Comparison of ENCODE assay signal across 27 cellular contexts in the genomic region with DNA sequence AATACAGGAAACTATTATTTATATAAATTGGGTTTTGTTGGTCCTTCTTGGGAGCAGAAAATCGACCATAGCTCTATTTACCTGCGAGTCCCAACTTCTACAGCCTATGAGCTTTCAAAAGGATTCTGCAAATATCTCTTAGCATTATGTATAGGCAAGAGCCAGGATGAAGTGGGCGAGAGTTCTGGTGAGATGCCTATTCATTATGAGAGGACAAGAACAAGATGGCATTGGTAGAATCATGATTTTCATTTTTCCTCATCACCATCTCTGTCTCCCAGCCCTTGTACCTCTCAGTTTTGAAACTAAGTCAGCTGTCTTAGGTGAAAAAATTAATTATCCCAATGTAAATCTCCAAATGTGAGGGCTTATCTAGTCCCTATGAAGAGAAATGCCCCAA. TPM values are rescaled to one million over a fixed set of nuclear protein-coding genes. Genes with fewer than 3 reads are reported as not detected.
DNase-seq lines count a peak whose midpoint lies in the region; ATAC-seq, FAIRE-seq and TF ChIP-seq lines count a peak whose summit lies in the region.
"Had no signal": no experiment of that assay in that cellular context is flagged by ENCODE, and none has a peak within 500 bp of the region (broad histone marks: within the 10 kb centered on the region; RNA-seq: fewer than 3 reads in every experiment).

No MANE protein-coding gene starts in this region.

- no peaks in the 10 kb centered on the region for H4K20me1 ChIP-seq in HepG2 (ENCODE audit: insufficient read depth, low read length)

- H3K4me1 Mint-ChIP-seq in activated T-cell treated with anti-CD3 and anti-CD28 coated beads, Interleukin-2, amount 50 U/mL, for 4 hours (ENCODE audit: low read depth), result peaks cover 67% of the 10 kb centered on the region
- peaks cover 40 to 74% (median 55%) of the 10 kb centered on the region in 4 donors for H3K4me1 Mint-ChIP-seq in CD4-positive, alpha-beta memory T cell
- peaks cover 58% of the 10 kb centered on the region for H3K4me1 Mint-ChIP-seq in activated T-helper 2 cell treated with anti-CD3 and anti-CD28 coated beads, Interferon-gamma antibody, Interleukin-2, Interleukin-4, amounts not matched to agents 10 μg/mL and 5 μg/mL and 100 μg/mL, durations not matched to agents 14 hours and 24 hours and 36 hours (ENCODE audit: low read depth)
- peaks cover 50 to 53% of the 10 kb centered on the region in 2 donors for H3K4me1 Mint-ChIP-seq in natural killer cell treated with Interleukin-12 subunit alpha and Interleukin-12 subunit beta and Interleukin-15 and Interleukin-18, amount 100 ng/mL, for 72 hours (ENCODE audit: low read depth in 2 of 2)

- no peak overlapping the region for H3K4me3 Mint-ChIP-seq in activated T-cell treated with anti-CD3 and anti-CD28 coated beads, Interleukin-2, amount 50 U/mL, for 4 hours
- H3K4me3 Mint-ChIP-seq in CD4-positive, alpha-beta memory T cell, result peak overlapping the region in 2 of 8 donors; percentile 20 to 36
- no peak overlapping the region for H3K4me3 Mint-ChIP-seq in activated T-helper 2 cell treated with anti-CD3 and anti-CD28 coated beads, Interferon-gamma antibody, Interleukin-2, Interleukin-4, amounts not matched to agents 10 μg/mL and 5 μg/mL and 100 μg/mL, durations not matched to agents 14 hours and 24 hours and 36 hours (ENCODE audit: low read depth)
- H3K4me3 Mint-ChIP-seq in natural killer cell treated with Interleukin-12 subunit alpha and Interleukin-12 subunit beta and Interleukin-15 and Interleukin-18, amount 100 ng/mL, for 72 hours, result peak overlapping the region; percentile 70
- H3K4me3 Mint-ChIP-seq: T-helper 1 cell treated with Interleukin-12 subunit alpha and Interleukin-12 subunit beta and Interleukin-4 antibody, amounts not matched to agents 30 μg/mL and 1 μg/mL, for 36 hours had no signal

- DNase-seq in activated T-cell treated with anti-CD3 and anti-CD28 coated beads, Interleukin-2, amount 50 U/mL, for 4 hours, result no peak
- DNase-seq in activated T-cell treated with anti-CD3 and anti-CD28 coated beads, Interleukin-2, amount 50 U/mL, for 1 hour, result no peak
- DNase-seq in CD4-positive, alpha-beta memory T cell, result no peak
- DNase-seq in activated T-helper 2 cell treated with anti-CD3 and anti-CD28 coated beads, Interferon-gamma antibody, Interleukin-2, Interleukin-4, amounts not matched to agents 10 μg/mL and 5 μg/mL and 100 μg/mL, durations not matched to agents 14 hours and 24 hours and 36 hours (ENCODE audit: low spot score), result no peak
- DNase-seq in natural killer cell treated with Interleukin-12 subunit alpha and Interleukin-12 subunit beta and Interleukin-15 and Interleukin-18, amount 100 ng/mL, for 72 hours (ENCODE audit: low spot score), result no peak
- DNase-seq in HepG2 (ENCODE audit: low spot score) (no peak), Ammon's horn (ENCODE audit: low spot score) (no peak), RPMI8226 (no peak)
- DNase-seq: amygdala; colonic mucosa; DMS 273 treated with DMSO at 0.1 percent for 48 hours; effector memory CD4-positive, alpha-beta T cell; foreskin keratinocyte; HCEC 1CT; heart right ventricle; NCI-H1092 treated with DMSO at 0.1 percent for 48 hours; NCI-H1930; NCI-H226; NCI-H748 treated with DMSO at 0.1 percent for 48 hours; occipital lobe; stimulated activated CD4-positive, alpha-beta T cell treated with anti-CD3 and anti-CD28 coated beads, Interleukin-2, amount 100 ng/mL, for 24 hours had no signal

- intact Hi-C loops in CD4-positive, alpha-beta memory T cell (cut with micrococcal nuclease), result no loop called here
- intact Hi-C loops in activated T-helper 2 cell treated with anti-CD3 and anti-CD28 coated beads, Interferon-gamma antibody, Interleukin-2, Interleukin-4, amounts not matched to agents 10 μg/mL and 5 μg/mL and 100 μg/mL, durations not matched to agents 14 hours and 24 hours and 36 hours (cut with micrococcal nuclease), result loop anchor here (1.0 to 10.0 kb wide), 2 partner anchors 24 to 62 kb away; no protein-coding TSS in a partner anchor
- intact Hi-C loops in HepG2 (cut with micrococcal nuclease; ENCODE audit: unreplicated experiment), result no loop called here

- peaks cover 87% of the 10 kb centered on the region for H3K36me3 ChIP-seq in CD4-positive, alpha-beta memory T cell (ENCODE audit: insufficient read depth, low read length)
- no peaks in the 10 kb centered on the region for H3K36me3 ChIP-seq in HepG2 (replicated peaks in 1 of 2; ENCODE audit: control insufficient read depth in 1 of 2, insufficient read depth in 2 of 2, low read length in 2 of 2)
- H3K36me3 ChIP-seq: breast epithelium, colonic mucosa had no signal

- TF ChIP-seq EP300 in HepG2 (IDR thresholded peaks at IDR 0.05; ENCODE audit: low read depth in 2 of 2, low read length in 2 of 2) (no peak), HepG2 (CRISPR knock-in tag; IDR thresholded peaks at IDR 0.05; ENCODE audit: borderline replicate concordance) (no peak)

- H3K27ac ChIP-seq in CD4-positive, alpha-beta memory T cell (ENCODE audit: low read depth, low read length), result peak overlapping the region; percentile 40
- H3K27ac ChIP-seq in HepG2 (ENCODE audit: extremely low read length, insufficient read depth, low read length), result no peak overlapping the region
- H3K27ac ChIP-seq: breast epithelium, C4-2B, colonic mucosa, foreskin keratinocyte had no signal

- no peak for TF ChIP-seq POLR2A in HepG2 (IDR thresholded peaks at IDR 0.05; ENCODE audit: insufficient read depth in 1 of 2, low read depth in 2 of 2, low read length in 2 of 2)

- H3K9me3 ChIP-seq in CD4-positive, alpha-beta memory T cell (ENCODE audit: control insufficient read depth in 1 of 2, low read length in 2 of 2), result no peaks in the 10 kb centered on the region
- no peaks in the 10 kb centered on the region for H3K9me3 ChIP-seq in HepG2 (ENCODE audit: low read length)
- H3K9me3 ChIP-seq: breast epithelium, colonic mucosa, heart right ventricle, tibial nerve had no signal

- H3K27me3 Mint-ChIP-seq in activated T-cell treated with anti-CD3 and anti-CD28 coated beads, Interleukin-2, amount 50 U/mL, for 4 hours (ENCODE audit: low read depth), result no peaks in the 10 kb centered on the region
- no peaks in the 10 kb centered on the region for H3K27me3 Mint-ChIP-seq in CD4-positive, alpha-beta memory T cell
- no peaks in the 10 kb centered on the region for H3K27me3 Mint-ChIP-seq in activated T-helper 2 cell treated with anti-CD3 and anti-CD28 coated beads, Interferon-gamma antibody, Interleukin-2, Interleukin-4, amounts not matched to agents 10 μg/mL and 5 μg/mL and 100 μg/mL, durations not matched to agents 14 hours and 24 hours and 36 hours (ENCODE audit: low read depth)
- no peaks in the 10 kb centered on the region for H3K27me3 Mint-ChIP-seq in natural killer cell treated with Interleukin-12 subunit alpha and Interleukin-12 subunit beta and Interleukin-15 and Interleukin-18, amount 100 ng/mL, for 72 hours

- no peak overlapping the region for H2AFZ ChIP-seq in HepG2 (ENCODE audit: low read length)

- in situ Hi-C loops in HepG2 (cut with HindIII; ENCODE audit: extremely low pct_ligation_motif_present, low pct_unique_long_range_greater_than_20kb), result no loop called here

- TF ChIP-seq RAD21 in HepG2 (CRISPR knock-in tag; IDR thresholded peaks at IDR 0.05), result no peak

- POLR2A ChIA-PET in CD4-positive, alpha-beta memory T cell (lab: Charles Lee; ENCODE audit: partially characterized antibody), result interaction anchor here (1.0 to 15.2 kb wide), 2 partner anchors 25 to 79 kb away, joined by 3 to 256 read pairs; a partner anchor contains a TSS
- POLR2A ChIA-PET in HepG2 (lab: Yijun Ruan, JAX), result no interaction called here

- no peak overlapping the region for H3K9ac ChIP-seq in HepG2 (ENCODE audit: insufficient read depth, low read depth, low read length)

- BruUV-seq in HepG2 (replicated peaks; lab: Mats Ljungman, UMichigan), result no TSS peak

- peaks cover 66% of the 10 kb centered on the region for H3K4me1 ChIP-seq in CD4-positive, alpha-beta memory T cell (ENCODE audit: insufficient read depth, low read length)
- H3K4me1 ChIP-seq in HepG2 (ENCODE audit: insufficient read depth, low read length), result no peaks in the 10 kb centered on the region
- H3K4me1 ChIP-seq: breast epithelium, colonic mucosa had no signal

- peak; percentile 64 to 76 for ATAC-seq in activated T-cell treated with anti-CD3 and anti-CD28 coated beads, Interleukin-2, amount 50 U/mL, for 4 hours
- peak in 1 of 2 donors; percentile 65 for ATAC-seq in natural killer cell treated with Interleukin-12 subunit alpha and Interleukin-12 subunit beta and Interleukin-15 and Interleukin-18, amount 100 ng/mL, for 72 hours
- ATAC-seq in HepG2, result no peak
- ATAC-seq: esophagus mucosa, foreskin keratinocyte had no signal

- H3K27ac Mint-ChIP-seq in CD4-positive, alpha-beta memory T cell, result peak overlapping the region in 4 of 7 donors; percentile 50 to 87 (median 78)
- H3K27ac Mint-ChIP-seq in activated T-helper 2 cell treated with anti-CD3 and anti-CD28 coated beads, Interferon-gamma antibody, Interleukin-2, Interleukin-4, amounts not matched to agents 10 μg/mL and 5 μg/mL and 100 μg/mL, durations not matched to agents 14 hours and 24 hours and 36 hours, result peak overlapping the region; percentile 60
- peak overlapping the region; percentile 86 to 91 for H3K27ac Mint-ChIP-seq in natural killer cell treated with Interleukin-12 subunit alpha and Interleukin-12 subunit beta and Interleukin-15 and Interleukin-18, amount 100 ng/mL, for 72 hours

- CTCF ChIA-PET in CD4-positive, alpha-beta memory T cell (lab: Charles Lee; ENCODE audit: partially characterized antibody), result interaction anchor here (0.9 to 26.1 kb wide), 5 partner anchors 9 to 115 kb away, joined by 3 to 430 read pairs (median 19); a partner anchor contains a TSS
- CTCF ChIA-PET in HepG2 (lab: Yijun Ruan, JAX; ENCODE audit: low intra/inter-chr PET ratio, low total read pairs), result no interaction called here

- no peaks in the 10 kb centered on the region for H3K79me2 ChIP-seq in HepG2 (ENCODE audit: insufficient read depth, low read length)

- peaks cover 47% of the 10 kb centered on the region for H3K36me3 Mint-ChIP-seq in activated T-cell treated with anti-CD3 and anti-CD28 coated beads, Interleukin-2, amount 50 U/mL, for 4 hours (ENCODE audit: insufficient read depth)
- H3K36me3 Mint-ChIP-seq in CD4-positive, alpha-beta memory T cell, result peaks cover 59 to 89% of the 10 kb centered on the region in 2 donors
- H3K36me3 Mint-ChIP-seq in activated T-helper 2 cell treated with anti-CD3 and anti-CD28 coated beads, Interferon-gamma antibody, Interleukin-2, Interleukin-4, amounts not matched to agents 10 μg/mL and 5 μg/mL and 100 μg/mL, durations not matched to agents 14 hours and 24 hours and 36 hours (ENCODE audit: low read depth), result peaks cover 91% of the 10 kb centered on the region
- H3K36me3 Mint-ChIP-seq in natural killer cell treated with Interleukin-12 subunit alpha and Interleukin-12 subunit beta and Interleukin-15 and Interleukin-18, amount 100 ng/mL, for 72 hours, result peaks cover 37% of the 10 kb centered on the region

- TF ChIP-seq CTCF in HepG2 (CRISPR knock-in tag; IDR thresholded peaks at IDR 0.05), result no peak

- no peak overlapping the region for H3K4me2 ChIP-seq in HepG2 (ENCODE audit: low read depth, low read length)

- WGBS in HepG2 (ENCODE audit: low lambda C conversion rate), result 3% methylated on average over 3 of the region's 3 CpGs

- no peak for FAIRE-seq in HepG2 (lab: Jason Lieb, UNC)
- FAIRE-seq: GM19239 had no signal

- no peak overlapping the region for H3K4me3 ChIP-seq in CD4-positive, alpha-beta memory T cell (ENCODE audit: low read length in 2 of 2)
- no peak overlapping the region for H3K4me3 ChIP-seq in HepG2 (replicated peaks in 1 of 3; ENCODE audit: insufficient read depth in 1 of 3, low read depth in 2 of 3, low read length in 3 of 3)
- H3K4me3 ChIP-seq: breast epithelium, colonic mucosa, heart right ventricle, tibial nerve had no signal

- H3K9me3 Mint-ChIP-seq in activated T-cell treated with anti-CD3 and anti-CD28 coated beads, Interleukin-2, amount 50 U/mL, for 4 hours, result no peaks in the 10 kb centered on the region
- no peaks in the 10 kb centered on the region for H3K9me3 Mint-ChIP-seq in CD4-positive, alpha-beta memory T cell
- H3K9me3 Mint-ChIP-seq in activated T-helper 2 cell treated with anti-CD3 and anti-CD28 coated beads, Interferon-gamma antibody, Interleukin-2, Interleukin-4, amounts not matched to agents 10 μg/mL and 5 μg/mL and 100 μg/mL, durations not matched to agents 14 hours and 24 hours and 36 hours, result no peaks in the 10 kb centered on the region
- H3K9me3 Mint-ChIP-seq in natural killer cell treated with Interleukin-12 subunit alpha and Interleukin-12 subunit beta and Interleukin-15 and Interleukin-18, amount 100 ng/mL, for 72 hours, result no peaks in the 10 kb centered on the region
- H3K9me3 Mint-ChIP-seq: T-helper 1 cell treated with Interleukin-12 subunit alpha and Interleukin-12 subunit beta and Interleukin-4 antibody, amounts not matched to agents 30 μg/mL and 1 μg/mL, for 36 hours had no signal

- no peaks in the 10 kb centered on the region for H3K27me3 ChIP-seq in CD4-positive, alpha-beta memory T cell (ENCODE audit: insufficient read depth, low read length)
- H3K27me3 ChIP-seq in HepG2 (ENCODE audit: control insufficient read depth in 1 of 2, insufficient read depth in 2 of 2, low read length in 2 of 2), result peaks cover 0 to 4% of the 10 kb centered on the region in 2 experiments; a peak in 1 of 5 replicates
- H3K27me3 ChIP-seq: breast epithelium, colonic mucosa, foreskin keratinocyte, heart right ventricle, tibial nerve had no signal

RNA-seq across cellular contexts. Expression of a gene that starts 25.0 kb away (rescaled TPM):
- 100 to 1,000 TPM in 2 of 3 donors, 10 to 100 TPM in 1; 95.1 to 122 (median 101) TPM for total RNA-seq in activated T-cell treated with anti-CD3 and anti-CD28 coated beads, Interleukin-2, amount 50 U/mL, for 4 hours
- total RNA-seq in CD4-positive, alpha-beta memory T cell, result 100 to 1,000 TPM; 483 to 484 TPM
- polyA plus RNA-seq in CD4-positive, alpha-beta memory T cell, result 100 to 1,000 TPM in 1 of 2 donors, 10 to 100 TPM in 1; 79.2 to 169 TPM
- 281 and 287 TPM in 2 replicates for total RNA-seq in activated T-helper 2 cell treated with anti-CD3 and anti-CD28 coated beads, Interferon-gamma antibody, Interleukin-2, Interleukin-4, amounts not matched to agents 10 μg/mL and 5 μg/mL and 100 μg/mL, durations not matched to agents 14 hours and 24 hours and 36 hours
- total RNA-seq in natural killer cell treated with Interleukin-12 subunit alpha and Interleukin-12 subunit beta and Interleukin-15 and Interleukin-18, amount 100 ng/mL, for 72 hours, result 100 to 1,000 TPM; 284 to 319 TPM
- not detected in 2 replicates for total RNA-seq in HepG2 (2016; rRNA removed; fragmentation: Illumina TruSeq; extraction: Trizol)
- not detected in 2 replicates for total RNA-seq in HepG2 (2016; cell fraction: cytosol; rRNA removed; fragmentation: Illumina TruSeq; extraction: Trizol; ENCODE audit: low read depth)
- total RNA-seq in HepG2 (2016; cell fraction: insoluble cytoplasmic fraction; rRNA removed; fragmentation: Illumina TruSeq; extraction: Trizol), result not detected in 2 replicates
- total RNA-seq in HepG2 (2016; cell fraction: membrane; rRNA removed; fragmentation: Illumina TruSeq; extraction: Trizol), result not detected in 2 replicates
- total RNA-seq in HepG2 (2016; cell fraction: nucleus; rRNA removed; fragmentation: Illumina TruSeq; extraction: Trizol), result not detected in 2 replicates
- polyA plus RNA-seq in HepG2 (2011; rRNA removed), result 0.01 TPM in 1 of 2 replicates, not detected in the other
- polyA plus RNA-seq in HepG2 (2011; cell fraction: cytosol; rRNA removed), result 0.04 TPM in 1 of 2 replicates, not detected in the other
- polyA plus RNA-seq in HepG2 (2011; cell fraction: nucleus; rRNA removed), result 0.03 TPM in 1 of 2 replicates, not detected in the other
- not detected in 2 replicates for polyA plus RNA-seq in HepG2 (2012)
- polyA plus RNA-seq in HepG2 (2016; cell fraction: cytosol; fragmentation: Illumina TruSeq; extraction: Trizol; ENCODE audit: low read depth), result not detected in 2 replicates
- not detected in 2 replicates for polyA plus RNA-seq in HepG2 (2016; cell fraction: insoluble cytoplasmic fraction; fragmentation: Illumina TruSeq; extraction: Trizol; ENCODE audit: low read depth)
- polyA plus RNA-seq in HepG2 (2016; cell fraction: membrane; fragmentation: Illumina TruSeq; extraction: Trizol; ENCODE audit: low read depth), result not detected in 2 replicates
- polyA plus RNA-seq in HepG2 (2016; cell fraction: nucleus; fragmentation: Illumina TruSeq; extraction: Trizol; ENCODE audit: insufficient read depth, low read depth), result not detected in 2 replicates
- polyA minus RNA-seq in HepG2 (2011; rRNA and poly(A)+ RNA removed; ENCODE audit: low replicate concordance), result 0.16 TPM in 1 of 2 replicates, not detected in the other
- polyA minus RNA-seq in HepG2 (2011; cell fraction: cytosol; rRNA and poly(A)+ RNA removed), result not detected in 2 replicates
- polyA minus RNA-seq in HepG2 (2011; cell fraction: nucleus; rRNA and poly(A)+ RNA removed), result not detected in 2 replicates

Comparison
In these comparisons a context has a peak if more than half of its experiments do, and no peak if none do; other contexts are left out.
1. RNA of a gene that starts 25.0 kb away (total RNA-seq): 483 to 484 TPM in CD4-positive, alpha-beta memory T cell, 284 to 319 TPM in natural killer cell treated with Interleukin-12 subunit alpha and Interleukin-12 subunit beta and Interleukin-15 and Interleukin-18, amount 100 ng/mL, for 72 hours, 281 to 287 TPM in activated T-helper 2 cell treated with anti-CD3 and anti-CD28 coated beads, Interferon-gamma antibody, Interleukin-2, Interleukin-4, amounts not matched to agents 10 μg/mL and 5 μg/mL and 100 μg/mL, durations not matched to agents 14 hours and 24 hours and 36 hours and 95.1 to 122 TPM in activated T-cell treated with anti-CD3 and anti-CD28 coated beads, Interleukin-2, amount 50 U/mL, for 4 hours; not detected in HepG2; every median in the first group is over 10 times any median in the second.
2. Peak in every context shown above with its lines, with median percentiles within 50 percentile points of each other: H3K27ac Mint-ChIP-seq.